ENCODE assay signal across 26 cellular contexts in the genomic region with DNA sequence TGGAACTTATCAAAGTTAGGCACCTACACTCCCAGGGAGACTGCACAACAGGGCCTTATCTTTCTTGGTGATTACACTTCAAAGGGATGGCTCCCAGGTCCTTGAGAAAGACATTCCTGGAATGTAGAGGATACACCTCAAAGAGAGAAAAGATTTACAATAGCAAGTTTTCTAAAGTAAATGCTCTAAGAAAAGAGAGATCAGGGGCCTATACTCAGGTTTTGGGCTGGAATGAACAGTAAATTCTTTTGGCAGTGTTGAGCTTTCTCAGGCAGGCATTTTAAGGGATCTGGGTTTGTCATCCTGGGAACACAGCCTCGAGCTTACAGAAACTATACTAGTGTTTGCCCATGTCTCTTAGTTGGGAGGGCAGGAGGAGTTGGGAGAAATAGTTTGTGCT. TPM values are rescaled to one million over a fixed set of nuclear protein-coding genes. Genes with fewer than 3 reads are reported as not detected.
"Had no signal": no experiment of that assay in that cellular context is flagged by ENCODE, and none has a peak within 500 bp of the region (broad histone marks: within the 10 kb centered on the region; RNA-seq: fewer than 3 reads in every experiment).

No MANE protein-coding gene starts in this region.

- H3K36me3 ChIP-seq: colonic mucosa, esophagus squamous epithelium, gastrocnemius medialis, left lung, ovary, prostate gland, tibial artery had no signal

- H3K9me3 ChIP-seq: colonic mucosa, esophagus squamous epithelium, gastrocnemius medialis, left lung, ovary, prostate gland, tibial artery had no signal

- H3K4me3 ChIP-seq: colonic mucosa, dorsolateral prefrontal cortex, esophagus squamous epithelium, gastrocnemius medialis, left lung, lung, ovary, prostate gland, tibial artery had no signal

- H3K27ac ChIP-seq: colonic mucosa, dorsolateral prefrontal cortex, esophagus squamous epithelium, gastrocnemius medialis, left lung, ovary, prostate gland, tibial artery had no signal

- ATAC-seq: activated T-cell treated with anti-CD3 and anti-CD28 coated beads, Interleukin-2, amount 50 U/mL, for 4 hours; effector memory CD8-positive, alpha-beta T cell; gastrocnemius medialis; left lung; natural killer cell; stimulated activated effector memory CD8-positive, alpha-beta T cell treated with anti-CD3 and anti-CD28 coated beads, Interleukin-12 subunit alpha, Interleukin-12 subunit beta, amount 100 ng/mL, for 72 hours; stimulated activated naive CD8-positive, alpha-beta T cell treated with anti-CD3 and anti-CD28 coated beads, Interleukin-15, amount 100 ng/mL, for 72 hours had no signal

- H3K27me3 ChIP-seq: colonic mucosa, dorsolateral prefrontal cortex, esophagus squamous epithelium, gastrocnemius medialis, left lung, ovary, tibial artery had no signal

- DNase-seq: activated B cell treated with CpG ODN at 0.5 μM for 24 hours; activated CD4-positive, alpha-beta T cell treated with anti-CD3 and anti-CD28 coated beads for 4 hours; activated CD4-positive, alpha-beta T cell treated with anti-CD3 and anti-CD28 coated beads, Interleukin-2, amount 50 U/mL, for 48 hours; activated CD8-positive, alpha-beta memory T cell treated with anti-CD3 and anti-CD28 coated beads, Interleukin-2, amount 50 U/mL, for 48 hours; activated naive CD4-positive, alpha-beta T cell treated with Interleukin-2 at 50 U/mL for 16 hours; activated naive CD8-positive, alpha-beta T cell treated with anti-CD3 and anti-CD28 coated beads for 36 hours; activated T-cell treated with anti-CD3 and anti-CD28 coated beads, Interleukin-2, amount 50 U/mL, for 4 hours; colonic mucosa; dorsolateral prefrontal cortex; effector memory CD8-positive, alpha-beta T cell; esophagus squamous epithelium; gastrocnemius medialis; hypothalamus; left lung; midbrain; natural killer cell; ovary; stimulated activated CD4-positive, alpha-beta T cell treated with anti-CD3 and anti-CD28 coated beads, Interleukin-1b, Interleukin-23, amount 100 ng/mL, for 48 hours; stimulated activated naive CD8-positive, alpha-beta T cell treated with anti-CD3 and anti-CD28 coated beads, Interleukin-15, amount 100 ng/mL, for 72 hours; T-helper 9 cell; tibial artery had no signal

- H3K4me1 ChIP-seq: colonic mucosa, gastrocnemius medialis, left lung, prostate gland, tibial artery had no signal

RNA-seq across cellular contexts. Expression of a gene that starts 31.7 kb away (rescaled TPM):
- total RNA-seq: activated B cell treated with CpG ODN at 0.5 μM for 24 hours; activated naive CD8-positive, alpha-beta T cell treated with anti-CD3 and anti-CD28 coated beads for 36 hours; activated T-helper 2 cell treated with anti-CD3 and anti-CD28 coated beads, Interferon-gamma antibody, Interleukin-2, Interleukin-4, amounts not matched to agents 10 μg/mL and 5 μg/mL and 100 μg/mL, durations not matched to agents 14 hours and 24 hours and 36 hours had no signal

RNA-seq across cellular contexts. Expression of a gene that starts 49.8 kb away (rescaled TPM):
- total RNA-seq: activated B cell treated with CpG ODN at 0.5 μM for 24 hours; activated naive CD8-positive, alpha-beta T cell treated with anti-CD3 and anti-CD28 coated beads for 36 hours; activated T-cell treated with anti-CD3 and anti-CD28 coated beads, Interleukin-2, amount 50 U/mL, for 4 hours; activated T-helper 2 cell treated with anti-CD3 and anti-CD28 coated beads, Interferon-gamma antibody, Interleukin-2, Interleukin-4, amounts not matched to agents 10 μg/mL and 5 μg/mL and 100 μg/mL, durations not matched to agents 14 hours and 24 hours and 36 hours; esophagus squamous epithelium; natural killer cell; T-helper 1 cell treated with Interleukin-12 subunit alpha and Interleukin-12 subunit beta and Interleukin-4 antibody, amounts not matched to agents 30 ng/mL and 1 ng/mL, for 36 hours had no signal
